In the genomic region with DNA sequence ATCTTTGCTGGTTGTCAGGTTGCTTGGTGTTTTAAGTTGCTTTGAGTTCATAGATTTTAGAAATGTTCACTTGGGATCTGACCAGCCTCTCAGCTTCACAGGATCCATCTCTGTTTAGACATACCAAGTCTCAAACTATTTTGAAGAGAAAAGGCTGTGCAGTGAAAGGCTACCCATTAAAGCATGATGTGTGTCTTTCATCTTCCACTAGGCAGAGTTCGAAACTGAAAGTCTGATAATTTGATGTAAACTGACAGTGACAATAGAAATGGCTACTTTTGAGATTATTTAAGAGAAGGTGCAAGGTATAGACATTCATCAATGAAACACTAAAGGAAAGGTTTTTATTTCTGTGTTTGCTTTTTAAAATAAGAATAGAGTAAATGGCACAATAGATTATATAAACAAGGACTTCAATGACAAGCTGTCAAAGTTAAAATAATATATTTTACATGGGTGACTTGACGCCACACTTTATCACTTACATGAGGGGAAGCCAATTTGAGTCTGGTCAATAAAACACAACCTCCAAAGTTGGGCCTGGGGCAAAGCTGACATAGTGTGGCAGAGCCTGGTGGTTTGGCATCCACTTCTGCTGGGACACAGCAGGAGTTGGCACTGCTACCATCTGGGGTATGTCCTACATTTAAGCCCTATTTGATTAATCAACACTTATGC, we compare ENCODE assay signal across 17 cellular contexts.
"Had no signal": no experiment of that assay in that cellular context is flagged by ENCODE, and none has a peak within 500 bp of the region (broad histone marks: within the 10 kb centered on the region; RNA-seq: fewer than 3 reads in every experiment).

No MANE protein-coding gene starts in this region.

- ATAC-seq: activated T-cell treated with anti-CD3 and anti-CD28 coated beads, Interleukin-2, amount 50 U/mL, for 4 hours; esophagus mucosa; natural killer cell; stimulated activated memory B cell treated with anti-CD40 and anti-IgM and Interleukin-4, amounts not matched to agents 10 μg/mL and 1 μg/mL and 100 μg/mL, for 72 hours had no signal

- H3K36me3 ChIP-seq: adrenal gland, cardiac muscle cell, left ventricle myocardium inferior had no signal

- H3K4me3 ChIP-seq: adrenal gland, cardiac muscle cell, left ventricle myocardium inferior had no signal

- H3K27me3 ChIP-seq: adrenal gland, cardiac muscle cell had no signal

- H3K27ac ChIP-seq: adrenal gland, cardiac muscle cell, left ventricle myocardium inferior, VCaP had no signal

- DNase-seq: activated CD4-positive, alpha-beta memory T cell treated with anti-CD3 and anti-CD28 coated beads, Interleukin-2, amount 10 ng/mL, durations not matched to agents 7 days and 5 days; activated effector memory CD4-positive, alpha-beta T cell treated with Interleukin-2 at 50 U/mL for 16 hours; activated naive CD4-positive, alpha-beta T cell treated with anti-CD3 and anti-CD28 coated beads, Interleukin-2, amount 50 U/mL, for 16 hours; activated T-cell treated with anti-CD3 and anti-CD28 coated beads, Interleukin-2, amount 50 U/mL, for 4 hours; adrenal gland; hippocampal formation; left ventricle myocardium inferior; natural killer cell; nucleus accumbens; posterior cingulate gyrus; retina; stimulated activated CD4-positive, alpha-beta T cell treated with anti-CD3 and anti-CD28 coated beads, Interleukin-12 subunit alpha, Interleukin-12 subunit beta, amount 100 ng/mL, for 4 hours had no signal

- H3K4me1 ChIP-seq: adrenal gland, left ventricle myocardium inferior had no signal

- FAIRE-seq: colon had no signal

- H3K9me3 ChIP-seq: adrenal gland, left ventricle myocardium inferior had no signal
